Comparison of ENCODE assay signal across 8 cellular contexts in genomic region chr6:112029045-112029822, GRCh38. TPM values are rescaled to one million over a fixed set of nuclear protein-coding genes. Genes with fewer than 3 reads are reported as not detected.
DNase-seq lines count a peak whose midpoint lies in the region; ATAC-seq and TF ChIP-seq lines count a peak whose summit lies in the region.

No MANE protein-coding gene starts in this region.

- no peaks in the 10 kb centered on the region for H3K4me1 ChIP-seq in cardiac muscle cell (ENCODE audit: low read depth)

- no peak overlapping the region for H3K27ac ChIP-seq in cardiac muscle cell

- H3K36me3 ChIP-seq in cardiac muscle cell = no peaks in the 10 kb centered on the region

- no peak overlapping the region for H3K4me3 ChIP-seq in cardiac muscle cell

- peaks cover 4% of the 10 kb centered on the region for H3K27me3 ChIP-seq in cardiac muscle cell

- no peak for ATAC-seq in sciatic nerve

- no peaks in the 10 kb centered on the region for H3K9me3 ChIP-seq in cardiac muscle cell (ENCODE audit: low read depth)

- peak; percentile 32 for DNase-seq in NK-92 treated with Interleukin-12 subunit alpha and Interleukin-12 subunit beta, amount 100 ng/mL, for 24 hours (lab: John Stamatoyannopoulos, UW)
- no peak for DNase-seq in NK-92 (lab: John Stamatoyannopoulos, UW; ENCODE audit: unreplicated experiment)
- DNase-seq in LHCN-M2 (ENCODE audit: low read depth) = peak; percentile 62
- peak; percentile 71 for DNase-seq in SK-N-DZ (ENCODE audit: low spot score)
- peak; percentile 75 for DNase-seq in activated naive CD4-positive, alpha-beta T cell treated with Interleukin-2 at 50 U/mL for 16 hours
- peak; percentile 76 to 77 for DNase-seq in cardiac muscle cell (ENCODE audit: low read depth in 1 of 2, low spot score in 1 of 2)
- peak; percentile 72 for DNase-seq in sciatic nerve (ENCODE audit: low spot score)
- DNase-seq in HPDE6-E6E7 (ENCODE audit: extremely low spot score) = no peak

- peak; percentile 76 for TF ChIP-seq CTCF in cardiac muscle cell (IDR thresholded peaks at IDR 0.05; ENCODE audit: low read depth, low read length)

- intact Hi-C loops in sciatic nerve (cut with DNase I) = no loop called here

RNA-seq across cellular contexts. Expression of gene CCN6, which starts 24.7 kb away (rescaled TPM):
- not detected in 2 replicates for total RNA-seq in LHCN-M2 (2014; rRNA removed)
- polyA plus RNA-seq in LHCN-M2 (2012) = 0.02 TPM
- polyA plus RNA-seq in SK-N-DZ (2014; cell fraction: cytosol; rRNA removed) = not detected in 2 replicates
- not detected in 2 replicates for polyA plus RNA-seq in SK-N-DZ (2014; cell fraction: nucleus; rRNA removed)
- not detected in 2 replicates for total RNA-seq in cardiac muscle cell
- 0.11 and 0.17 TPM in 2 replicates for polyA plus RNA-seq in cardiac muscle cell
- 0.18 TPM for total RNA-seq in sciatic nerve

RNA-seq across cellular contexts. Expression of gene TUBE1, which starts 58.0 kb away (rescaled TPM):
- 11.2 and 13.3 TPM in 2 replicates for total RNA-seq in LHCN-M2 (2014; rRNA removed)
- polyA plus RNA-seq in LHCN-M2 (2012) = 3.9 TPM
- polyA plus RNA-seq in SK-N-DZ (2014; cell fraction: cytosol; rRNA removed) = 39.8 and 50.1 TPM in 2 replicates
- polyA plus RNA-seq in SK-N-DZ (2014; cell fraction: nucleus; rRNA removed) = 134 and 142 TPM in 2 replicates
- 27.6 and 42.8 TPM in 2 replicates for total RNA-seq in cardiac muscle cell
- 22.5 and 23.9 TPM in 2 replicates for polyA plus RNA-seq in cardiac muscle cell
- total RNA-seq in sciatic nerve = 30.0 TPM

RNA-seq across cellular contexts. Expression of gene FAM229B, which starts 58.2 kb away (rescaled TPM):
- 7.8 and 9.7 TPM in 2 replicates for total RNA-seq in LHCN-M2 (2014; rRNA removed)
- polyA plus RNA-seq in LHCN-M2 (2012) = 32.4 TPM
- 17.2 and 36.2 TPM in 2 replicates for polyA plus RNA-seq in SK-N-DZ (2014; cell fraction: cytosol; rRNA removed)
- polyA plus RNA-seq in SK-N-DZ (2014; cell fraction: nucleus; rRNA removed) = 28.9 and 37.8 TPM in 2 replicates
- 16.5 and 35.8 TPM in 2 replicates for total RNA-seq in cardiac muscle cell
- 51.5 and 67.1 TPM in 2 replicates for polyA plus RNA-seq in cardiac muscle cell
- total RNA-seq in sciatic nerve = 42.4 TPM

Comparison
In these comparisons a context has a peak if more than half of its experiments do, and no peak if none do; other contexts are left out.
1. DNase-seq: peak in NK-92 treated with Interleukin-12 subunit alpha and Interleukin-12 subunit beta, amount 100 ng/mL, for 24 hours (single experiment), LHCN-M2 (single experiment), SK-N-DZ (single experiment), activated naive CD4-positive, alpha-beta T cell treated with Interleukin-2 at 50 U/mL for 16 hours (single experiment), cardiac muscle cell (2 of 2) and sciatic nerve (single experiment); none in NK-92 (single experiment) and HPDE6-E6E7 (single experiment).